8 cellular contexts compared by ENCODE assay signal in the genomic region with DNA sequence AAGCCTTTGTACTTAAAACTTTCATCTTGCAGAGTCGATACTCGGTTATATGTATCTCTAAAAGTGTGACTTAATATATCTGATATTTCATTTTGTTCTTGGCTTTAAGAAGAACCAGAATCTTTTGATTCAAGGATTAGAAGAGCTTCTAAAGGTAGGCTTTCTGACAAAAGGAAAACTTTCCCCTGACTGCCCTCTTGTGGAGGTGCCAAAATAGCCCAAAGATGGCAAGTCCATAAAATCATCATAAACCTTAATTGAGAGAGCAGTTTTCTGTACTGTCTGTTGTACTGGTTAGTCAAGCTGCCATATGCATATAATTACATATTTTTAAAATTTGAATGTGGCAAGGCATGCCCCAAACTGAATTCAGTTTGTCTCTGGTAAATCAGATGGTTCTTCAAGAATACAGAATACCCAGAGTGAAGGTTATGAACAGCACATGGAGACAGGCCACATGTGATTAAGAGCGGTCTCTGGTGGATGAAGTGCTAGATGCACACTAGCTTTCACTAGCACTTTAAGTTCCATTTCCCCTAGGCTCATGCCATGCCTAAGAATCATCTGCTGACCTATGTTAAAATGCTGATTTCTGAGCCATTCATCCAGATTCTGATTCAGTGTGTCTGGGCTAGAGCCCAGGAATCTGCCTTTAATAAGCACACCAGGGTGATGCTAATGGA. TPM values are rescaled to one million over a fixed set of nuclear protein-coding genes. Genes with fewer than 3 reads are reported as not detected.
DNase-seq lines count a peak whose midpoint lies in the region; ATAC-seq, FAIRE-seq and TF ChIP-seq lines count a peak whose summit lies in the region.

No MANE protein-coding gene starts in this region.

- DNase-seq in left ventricle myocardium inferior (no peak), Right ventricle myocardium superior (no peak), NCI-H2196 treated with DMSO at 0.1 percent for 48 hours (lab: John Stamatoyannopoulos, UW; ENCODE audit: unreplicated experiment) (peak; percentile 41), K562 (ENCODE audit: extremely low read depth in 1 of 4, low spot score in 3 of 4) (peak in 1 of 4 experiments; percentile 6), upper lobe of right lung (no peak), osteocyte (ENCODE audit: extremely low spot score, unreplicated experiment) (no peak), suprapubic skin (ENCODE audit: low spot score in 2 of 2) (no peak)

- H2AFZ ChIP-seq in K562 (ENCODE audit: low read depth, low read length): no peak overlapping the region

- no peaks in the 10 kb centered on the region for H3K36me3 Mint-ChIP-seq in osteocyte (ENCODE audit: unreplicated experiment)

- no peaks in the 10 kb centered on the region for H3K27me3 Mint-ChIP-seq in osteocyte (ENCODE audit: unreplicated experiment)

- TF ChIP-seq CTCF in left ventricle myocardium inferior (IDR thresholded peaks at IDR 0.05; ENCODE audit: borderline replicate concordance): peak; percentile 57
- peak in 2 of 3 experiments; percentile 23 to 34; a peak in 1 of 6 replicates for TF ChIP-seq CTCF in K562 (IDR thresholded peaks at IDR 0.05 in 2 of 3, conservative IDR thresholded peaks at IDR 0.05 in 1 of 3; ENCODE audit: insufficient read depth in 2 of 3, low read depth in 1 of 3, low read length in 3 of 3)
- peak; percentile 43 for TF ChIP-seq CTCF in upper lobe of right lung (IDR thresholded peaks at IDR 0.05)
- TF ChIP-seq CTCF in osteocyte (IDR thresholded peaks at IDR 0.05): no peak
- no peak for TF ChIP-seq CTCF in suprapubic skin (IDR thresholded peaks at IDR 0.05)

- intact Hi-C loops in left ventricle myocardium inferior (cut with micrococcal nuclease): no loop called here
- intact Hi-C loops in Right ventricle myocardium superior (cut with DNase I): no loop called here
- intact Hi-C loops in K562 (cut with micrococcal nuclease): no loop called here
- intact Hi-C loops in upper lobe of right lung (cut with DNase I): no loop called here

- H3K4me1 Mint-ChIP-seq in osteocyte (ENCODE audit: unreplicated experiment): no peaks in the 10 kb centered on the region

- H3K9ac ChIP-seq in K562 (ENCODE audit: insufficient read depth in 1 of 2, low read depth in 2 of 2, low read length in 2 of 2): no peak overlapping the region

- H3K27me3 ChIP-seq in left ventricle myocardium inferior (ENCODE audit: low read depth): peaks cover 4% of the 10 kb centered on the region
- H3K27me3 ChIP-seq in K562 (ENCODE audit: control insufficient read depth in 2 of 2, insufficient read depth in 2 of 2, low read length in 2 of 2): no peaks in the 10 kb centered on the region
- no peaks in the 10 kb centered on the region for H3K27me3 ChIP-seq in upper lobe of right lung
- H3K27me3 ChIP-seq in suprapubic skin: peaks cover 3% of the 10 kb centered on the region

- TF ChIP-seq EP300 in K562 (IDR thresholded peaks at IDR 0.05; ENCODE audit: low read length) (no peak), suprapubic skin (IDR thresholded peaks at IDR 0.05) (no peak)

- no peaks in the 10 kb centered on the region for H3K36me3 ChIP-seq in left ventricle myocardium inferior
- no peaks in the 10 kb centered on the region for H3K36me3 ChIP-seq in K562 (ENCODE audit: control insufficient read depth, insufficient read depth, low read length)
- H3K36me3 ChIP-seq in upper lobe of right lung: no peaks in the 10 kb centered on the region
- H3K36me3 ChIP-seq in suprapubic skin: no peaks in the 10 kb centered on the region

- no peak for TF ChIP-seq POLR2A in K562 (conservative IDR thresholded peaks at IDR 0.05)
- no peak for TF ChIP-seq POLR2A in suprapubic skin (IDR thresholded peaks at IDR 0.05)

- no peaks in the 10 kb centered on the region for H3K9me3 ChIP-seq in left ventricle myocardium inferior (replicated peaks)
- H3K9me3 ChIP-seq in K562 (replicated peaks; ENCODE audit: control insufficient read depth, insufficient read depth, low read depth, low read length): no peaks in the 10 kb centered on the region
- no peaks in the 10 kb centered on the region for H3K9me3 ChIP-seq in upper lobe of right lung
- H3K9me3 ChIP-seq in suprapubic skin: no peaks in the 10 kb centered on the region

- no peak overlapping the region for H3K27ac Mint-ChIP-seq in osteocyte (ENCODE audit: unreplicated experiment)

- FAIRE-seq in K562 (lab: Jason Lieb, UNC): no peak

- no TSS peak for BruUV-seq in K562 (replicated peaks; lab: Mats Ljungman, UMichigan)

- no peak overlapping the region for H3K4me3 ChIP-seq in left ventricle myocardium inferior
- no peak overlapping the region for H3K4me3 ChIP-seq in K562
- H3K4me3 ChIP-seq in upper lobe of right lung: no peak overlapping the region
- H3K4me3 ChIP-seq in suprapubic skin: no peak overlapping the region

- H3K4me3 Mint-ChIP-seq in osteocyte (ENCODE audit: unreplicated experiment): no peak overlapping the region

- H3K4me1 ChIP-seq in left ventricle myocardium inferior (no peaks in the 10 kb centered on the region), K562 (replicated peaks in 1 of 2; ENCODE audit: control insufficient read depth in 2 of 2, insufficient read depth in 2 of 2, low read length in 2 of 2) (no peaks in the 10 kb centered on the region), upper lobe of right lung (no peaks in the 10 kb centered on the region), suprapubic skin (no peaks in the 10 kb centered on the region)

- CTCF ChIA-PET in K562 (lab: Yijun Ruan, JAX; ENCODE audit: low intra/inter-chr PET ratio): no interaction called here

- no peak overlapping the region for H3K27ac ChIP-seq in left ventricle myocardium inferior (replicated peaks)
- no peak overlapping the region for H3K27ac ChIP-seq in K562 (ENCODE audit: extremely low read depth, low read depth, low read length)
- H3K27ac ChIP-seq in upper lobe of right lung: no peak overlapping the region
- no peak overlapping the region for H3K27ac ChIP-seq in suprapubic skin

- H3K79me2 ChIP-seq in K562 (ENCODE audit: control insufficient read depth, insufficient read depth, low read length): no peaks in the 10 kb centered on the region

- POLR2A ChIA-PET in K562 (lab: Yijun Ruan, JAX): no interaction called here

- ATAC-seq in Right ventricle myocardium superior (ENCODE audit: poor library complexity): no peak
- ATAC-seq in K562: no peak
- no peak for ATAC-seq in upper lobe of right lung
- no peak for ATAC-seq in HG03571 (IDR thresholded peaks at IDR 0.05; ENCODE audit: unreplicated experiment)

- no peak overlapping the region for H3K4me2 ChIP-seq in K562 (ENCODE audit: insufficient read depth, low read length)

- no peaks in the 10 kb centered on the region for H4K20me1 ChIP-seq in K562 (replicated peaks; ENCODE audit: control insufficient read depth, insufficient read depth, low read length)

- in situ Hi-C loops in K562 (cut with MboI): no loop called here

- H3K9me1 ChIP-seq in K562 (ENCODE audit: control insufficient read depth, insufficient read depth, low read length): no peaks in the 10 kb centered on the region

- WGBS in K562 (ENCODE audit: insufficient coverage, low coverage, missing lambda C conversion rate): 0% methylated on average over 3 of the region's 3 CpGs
- 73% methylated on average over 3 of the region's 3 CpGs for WGBS in suprapubic skin

- peaks cover 4% of the 10 kb centered on the region for H3K9me3 Mint-ChIP-seq in osteocyte (ENCODE audit: unreplicated experiment)

- peak in 1 of 2 experiments; percentile 39; a peak in 2 of 4 replicates for TF ChIP-seq RAD21 in K562 (CRISPR knock-in tag; conservative IDR thresholded peaks at IDR 0.05 in 1 of 2, IDR thresholded peaks at IDR 0.05 in 1 of 2)

RNA-seq across cellular contexts. Expression of a gene that starts 27.7 kb away (rescaled TPM):
- total RNA-seq in left ventricle myocardium inferior (not detected), Right ventricle myocardium superior (not detected), K562 (2014; rRNA removed) (not detected in 2 replicates), K562 (2014; rRNA removed; fragmentation: Illumina TruSeq; extraction: Trizol) (not detected in 2 replicates), K562 (2015; rRNA removed; fragmentation: Illumina TruSeq; extraction: Trizol) (not detected in 2 replicates), K562 (2021) (not detected in 2 replicates), upper lobe of right lung (0.12 TPM), osteocyte (not detected in 2 replicates), suprapubic skin (under 1 TPM in 1 of 4 donors, not detected in 3; 0.18 TPM)
- total RNA-seq in K562 (2011; cell fraction: chromatin; rRNA removed; ENCODE audit: low replicate concordance): not detected in 2 replicates
- not detected in 2 replicates for total RNA-seq in K562 (2011; cell fraction: nucleolus; rRNA removed)
- total RNA-seq in K562 (2011; cell fraction: nucleoplasm; rRNA removed): not detected in 2 replicates
- polyA plus RNA-seq in K562 (2011; rRNA removed) (not detected in 2 replicates), K562 (2014; fragmentation: Illumina TruSeq; extraction: Trizol) (not detected in 2 replicates), K562 (2014; fragmentation: Nextera tagmentation; extraction: Ambion mirVana) (not detected), K562 (2014; rRNA removed) (not detected in 2 replicates)
- polyA plus RNA-seq in K562 (2011; cell fraction: cytosol; rRNA removed): not detected in 2 replicates
- polyA plus RNA-seq in K562 (2011; cell fraction: nucleus; rRNA removed): not detected in 2 replicates
- not detected in 2 replicates for polyA plus RNA-seq in K562 (2012)
- not detected in 2 replicates for polyA minus RNA-seq in K562 (2011; rRNA and poly(A)+ RNA removed)
- not detected in 2 replicates for polyA minus RNA-seq in K562 (2011; cell fraction: cytosol; rRNA and poly(A)+ RNA removed)
- not detected in 2 replicates for polyA minus RNA-seq in K562 (2011; cell fraction: nucleus; rRNA and poly(A)+ RNA removed)

RNA-seq across cellular contexts. Expression of a gene that starts 57.3 kb away (rescaled TPM):
- total RNA-seq in left ventricle myocardium inferior (0.38 TPM), Right ventricle myocardium superior (0.16 TPM), K562 (2014; rRNA removed) (not detected in 2 replicates), K562 (2014; rRNA removed; fragmentation: Illumina TruSeq; extraction: Trizol) (not detected in 2 replicates), K562 (2015; rRNA removed; fragmentation: Illumina TruSeq; extraction: Trizol) (0.11 TPM in 1 of 2 replicates, not detected in the other), K562 (2021) (not detected in 2 replicates), upper lobe of right lung (not detected), osteocyte (not detected in 2 replicates), suprapubic skin (1 to 10 TPM in 2 of 4 donors, under 1 TPM in 1, not detected in 1; 0.19 to 1.0 (median 1.0) TPM)
- not detected in 2 replicates for total RNA-seq in K562 (2011; cell fraction: chromatin; rRNA removed; ENCODE audit: low replicate concordance)
- total RNA-seq in K562 (2011; cell fraction: nucleolus; rRNA removed): not detected in 2 replicates
- not detected in 2 replicates for total RNA-seq in K562 (2011; cell fraction: nucleoplasm; rRNA removed)
- polyA plus RNA-seq in K562 (2011; rRNA removed) (0.07 and 0.11 TPM in 2 replicates), K562 (2014; fragmentation: Illumina TruSeq; extraction: Trizol) (not detected in 2 replicates), K562 (2014; fragmentation: Nextera tagmentation; extraction: Ambion mirVana) (not detected), K562 (2014; rRNA removed) (not detected in 2 replicates)
- polyA plus RNA-seq in K562 (2011; cell fraction: cytosol; rRNA removed): 0.07 TPM in 1 of 2 replicates, not detected in the other
- not detected in 2 replicates for polyA plus RNA-seq in K562 (2011; cell fraction: nucleus; rRNA removed)
- 0.04 TPM in 1 of 2 replicates, not detected in the other for polyA plus RNA-seq in K562 (2012)
- not detected in 2 replicates for polyA minus RNA-seq in K562 (2011; rRNA and poly(A)+ RNA removed)
- not detected in 2 replicates for polyA minus RNA-seq in K562 (2011; cell fraction: cytosol; rRNA and poly(A)+ RNA removed)
- not detected in 2 replicates for polyA minus RNA-seq in K562 (2011; cell fraction: nucleus; rRNA and poly(A)+ RNA removed)

Comparison
In these comparisons a context has a peak if more than half of its experiments do, and no peak if none do; other contexts are left out.
1. CTCF ChIP-seq: peak in left ventricle myocardium inferior (single experiment), K562 (2 of 3) and upper lobe of right lung (single experiment); none in osteocyte (single experiment) and suprapubic skin (0 of 2).